28 cellular contexts compared by ENCODE assay signal in the genomic region with DNA sequence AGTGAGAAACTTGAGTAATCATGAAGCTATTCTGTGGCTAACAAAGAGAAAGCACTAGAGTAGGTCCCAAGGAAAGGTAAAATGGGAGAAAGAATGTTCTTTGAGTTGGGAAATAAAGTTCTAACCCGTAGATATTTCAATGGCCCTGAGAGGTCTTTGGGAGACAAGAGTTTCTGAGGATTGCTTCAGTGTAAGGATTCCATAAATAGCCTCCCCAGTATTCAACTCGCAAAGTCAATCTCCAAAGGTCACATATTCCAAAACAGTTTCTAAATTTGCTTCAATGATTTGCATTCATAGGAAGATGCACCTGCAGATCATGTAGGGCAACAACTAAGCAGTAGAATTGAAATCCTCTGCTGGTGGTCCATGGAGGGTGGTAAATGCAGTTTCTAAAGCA.
"Had no signal": no experiment of that assay in that cellular context is flagged by ENCODE, and none has a peak within 500 bp of the region (broad histone marks: within the 10 kb centered on the region; RNA-seq: fewer than 3 reads in every experiment).

No MANE protein-coding gene starts in this region.

- ATAC-seq: left colon; left lung; lower lobe of right lung; naive thymus-derived CD8-positive, alpha-beta T cell; psoas muscle; sciatic nerve; stimulated activated naive B cell treated with anti-CD40 and anti-IgM and Interleukin-4, amounts not matched to agents 10 μg/mL and 1 μg/mL and 100 μg/mL, for 72 hours; stimulated activated naive CD8-positive, alpha-beta T cell treated with anti-CD3 and anti-CD28 coated beads, Interleukin-15, Interleukin-2, amounts not matched to agents 100 U/mL and 50 U/mL, for 24 hours had no signal

- H3K36me3 ChIP-seq: left lung, lower lobe of right lung, neutrophil, stomach, thyroid gland, transverse colon, upper lobe of left lung, vagina had no signal

- H3K9me3 Mint-ChIP-seq: nephron had no signal

- H3K4me1 Mint-ChIP-seq: naive thymus-derived CD8-positive, alpha-beta T cell; nephron; neural crest cell; stimulated activated naive B cell treated with anti-CD40 and anti-IgM and Interleukin-4, amounts not matched to agents 10 μg/mL and 1 μg/mL and 100 μg/mL, for 72 hours had no signal

- H3K9me3 ChIP-seq: left lung, lower lobe of right lung, neutrophil, psoas muscle, stomach, testis, thyroid gland, transverse colon, upper lobe of left lung, vagina had no signal

- H2AFZ ChIP-seq: parathyroid adenoma had no signal

- H3K4me3 ChIP-seq: left lung, lower lobe of right lung, psoas muscle, skin epidermis, stomach, testis, thyroid gland, transverse colon, upper lobe of left lung, vagina had no signal

- H3K27me3 ChIP-seq: left lung, neutrophil, stomach, testis, thyroid gland, transverse colon, upper lobe of left lung, vagina had no signal

- H3K27ac ChIP-seq: left lung, lower lobe of right lung, neutrophil, parathyroid adenoma, psoas muscle, skin epidermis, stomach, testis, thyroid gland, transverse colon, upper lobe of left lung, vagina had no signal

- H3K4me3 Mint-ChIP-seq: naive thymus-derived CD8-positive, alpha-beta T cell; nephron; neural crest cell; stimulated activated naive B cell treated with anti-CD40 and anti-IgM and Interleukin-4, amounts not matched to agents 10 μg/mL and 1 μg/mL and 100 μg/mL, for 72 hours had no signal

- H3K4me1 ChIP-seq: left lung, lower lobe of right lung, psoas muscle, stomach, testis, thyroid gland, transverse colon, upper lobe of left lung, vagina had no signal

- H3K27me3 Mint-ChIP-seq: stimulated activated naive B cell treated with anti-CD40 and anti-IgM and Interleukin-4, amounts not matched to agents 10 μg/mL and 1 μg/mL and 100 μg/mL, for 72 hours had no signal

- DNase-seq: hippocampal formation; kidney; left colon; left lung; lower lobe of right lung; mammary epithelial cell; mesenchymal stem cell; naive thymus-derived CD8-positive, alpha-beta T cell; occipital lobe; psoas muscle; stimulated activated CD4-positive, alpha-beta T cell treated with anti-CD3 and anti-CD28 coated beads, Interleukin-12 subunit alpha, Interleukin-12 subunit beta, amount 100 ng/mL, for 4 hours; stimulated activated CD4-positive, alpha-beta T cell treated with anti-CD3 and anti-CD28 coated beads, Interleukin-15, amount 100 ng/mL, for 24 hours; stimulated activated CD4-positive, alpha-beta T cell treated with anti-CD3 and anti-CD28 coated beads, Interleukin-2, amount 100 ng/mL, for 24 hours; stimulated activated CD4-positive, alpha-beta T cell treated with anti-CD3 and anti-CD28 coated beads, Interleukin-4, amount 100 ng/mL, for 1 hour; stimulated activated naive B cell treated with anti-CD40 and anti-IgM and Interleukin-4, amounts not matched to agents 10 μg/mL and 1 μg/mL and 100 μg/mL, for 72 hours; stimulated activated naive CD8-positive, alpha-beta T cell treated with anti-CD3 and anti-CD28 coated beads, Interleukin-15, Interleukin-2, amounts not matched to agents 100 U/mL and 50 U/mL, for 24 hours; stomach; testis; thyroid gland; transverse colon; upper lobe of left lung had no signal

- H3K36me3 Mint-ChIP-seq: naive thymus-derived CD8-positive, alpha-beta T cell; stimulated activated naive B cell treated with anti-CD40 and anti-IgM and Interleukin-4, amounts not matched to agents 10 μg/mL and 1 μg/mL and 100 μg/mL, for 72 hours had no signal

- H3K27ac Mint-ChIP-seq: naive thymus-derived CD8-positive, alpha-beta T cell; nephron; stimulated activated naive B cell treated with anti-CD40 and anti-IgM and Interleukin-4, amounts not matched to agents 10 μg/mL and 1 μg/mL and 100 μg/mL, for 72 hours had no signal

- H3K9ac ChIP-seq: parathyroid adenoma had no signal
